In the genomic region with DNA sequence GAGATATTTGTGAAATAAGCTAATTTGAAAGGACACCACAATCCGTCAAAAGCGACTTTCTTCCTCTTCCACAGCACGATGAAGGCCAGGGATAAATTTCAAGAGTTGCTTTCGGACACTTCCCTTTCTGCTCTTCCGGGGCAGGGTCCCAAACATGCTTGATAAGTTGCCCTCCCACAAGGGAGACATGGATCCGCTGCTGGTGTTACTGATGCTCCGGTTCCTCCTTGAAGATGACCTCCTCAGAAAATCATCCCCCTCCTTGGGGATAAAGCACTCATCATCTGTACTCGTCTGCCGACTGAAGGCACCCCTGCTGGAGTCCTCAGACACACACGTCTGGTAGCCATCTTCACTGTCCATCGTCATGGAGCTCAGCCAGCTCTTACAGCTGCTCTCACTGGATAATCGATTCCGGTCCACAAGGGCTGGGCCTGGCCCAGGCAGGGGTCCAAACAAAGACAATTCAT, we compare ENCODE assay signal across 11 cellular contexts. TPM values are rescaled to one million over a fixed set of nuclear protein-coding genes. Genes with fewer than 3 reads are reported as not detected.
DNase-seq lines count a peak whose midpoint lies in the region; ATAC-seq and TF ChIP-seq lines count a peak whose summit lies in the region.
"Had no signal": no experiment of that assay in that cellular context is flagged by ENCODE, and none has a peak within 500 bp of the region (broad histone marks: within the 10 kb centered on the region; RNA-seq: fewer than 3 reads in every experiment).

No MANE protein-coding gene starts in this region.

- intact Hi-C loops in spleen (cut with DNase I; ENCODE audit: low total_unique reads), result no loop called here

- peaks cover 0 to 76% (median 8%) of the 10 kb centered on the region in 6 donors for H3K36me3 ChIP-seq in spleen

- H3K27ac ChIP-seq in spleen, result peak overlapping the region; percentile 27 to 94 (median 88)

- no peak for ATAC-seq in activated T-cell treated with anti-CD3 and anti-CD28 coated beads, Interleukin-2, amount 50 U/mL, for 72 hours (replicated peaks in 1 of 2)

- peak overlapping the region in 1 of 8 donors; percentile 19 for H3K4me3 ChIP-seq in spleen

- 71 to 85% (median 80%) methylated on average over 13 of the region's 13 CpGs for WGBS in spleen, 5 donors

- peaks cover 43 to 100% (median 93%) of the 10 kb centered on the region in 6 donors for H3K4me1 ChIP-seq in spleen

- H3K9me3 Mint-ChIP-seq in activated T-cell treated with anti-CD3 and anti-CD28 coated beads, Interleukin-2, amount 50 U/mL, for 72 hours, result no peaks in the 10 kb centered on the region
- no peaks in the 10 kb centered on the region for H3K9me3 Mint-ChIP-seq in activated naive CD8-positive, alpha-beta T cell (ENCODE audit: low read depth)

- no peaks in the 10 kb centered on the region for H3K9me3 ChIP-seq in spleen

- no peak for DNase-seq in activated T-cell treated with anti-CD3 and anti-CD28 coated beads, Interleukin-2, amount 50 U/mL, for 72 hours
- DNase-seq in activated T-cell treated with anti-CD3 and anti-CD28 coated beads for 4 hours (no peak), NCI-H2227 (lab: John Stamatoyannopoulos, UW; ENCODE audit: unreplicated experiment) (peak; percentile 63), spleen (peak; percentile 69), NCI-H1930 (lab: John Stamatoyannopoulos, UW) (no peak), middle frontal gyrus (ENCODE audit: extremely low spot score, low spot score) (no peak)
- no peak for DNase-seq in stimulated activated CD4-positive, alpha-beta T cell treated with anti-CD3 and anti-CD28 coated beads, Interleukin-4, amount 100 ng/mL, for 1 hour
- DNase-seq: activated CD4-positive, alpha-beta T cell treated with anti-CD3 and anti-CD28 coated beads for 48 hours; KG1; NCI-H1436 treated with DMSO at 0.1 percent for 48 hours had no signal

- no peak for TF ChIP-seq POLR2A in spleen (IDR thresholded peaks at IDR 0.05)

- TF ChIP-seq CTCF in spleen (IDR thresholded peaks at IDR 0.05 in 8 of 11, conservative IDR thresholded peaks at IDR 0.05 in 3 of 11), result no peak

- H3K36me3 Mint-ChIP-seq in activated T-cell treated with anti-CD3 and anti-CD28 coated beads, Interleukin-2, amount 50 U/mL, for 72 hours (ENCODE audit: insufficient read depth in 2 of 2), result peaks cover 28 to 68% of the 10 kb centered on the region in 2 donors
- peaks cover 54% of the 10 kb centered on the region for H3K36me3 Mint-ChIP-seq in activated naive CD8-positive, alpha-beta T cell

- peak overlapping the region; percentile 70 to 81 for H3K4me3 Mint-ChIP-seq in activated T-cell treated with anti-CD3 and anti-CD28 coated beads, Interleukin-2, amount 50 U/mL, for 72 hours
- peak overlapping the region; percentile 75 for H3K4me3 Mint-ChIP-seq in activated naive CD8-positive, alpha-beta T cell

- peaks cover 96% of the 10 kb centered on the region for H3K4me1 Mint-ChIP-seq in activated T-cell treated with anti-CD3 and anti-CD28 coated beads, Interleukin-2, amount 50 U/mL, for 72 hours (ENCODE audit: low read depth)
- peaks cover 89% of the 10 kb centered on the region for H3K4me1 Mint-ChIP-seq in activated naive CD8-positive, alpha-beta T cell (ENCODE audit: low read depth)

- H3K27ac Mint-ChIP-seq in activated T-cell treated with anti-CD3 and anti-CD28 coated beads, Interleukin-2, amount 50 U/mL, for 72 hours, result peak overlapping the region; percentile 97
- peak overlapping the region; percentile 100 for H3K27ac Mint-ChIP-seq in activated naive CD8-positive, alpha-beta T cell

- H3K27me3 ChIP-seq in spleen (replicated peaks in 1 of 7), result no peaks in the 10 kb centered on the region

- no peaks in the 10 kb centered on the region for H3K27me3 Mint-ChIP-seq in activated T-cell treated with anti-CD3 and anti-CD28 coated beads, Interleukin-2, amount 50 U/mL, for 72 hours (ENCODE audit: low read depth)
- H3K27me3 Mint-ChIP-seq in activated naive CD8-positive, alpha-beta T cell, result no peaks in the 10 kb centered on the region

RNA-seq across cellular contexts. Expression of gene CYTIP, which starts 28.2 kb away (rescaled TPM):
- total RNA-seq in activated T-cell treated with anti-CD3 and anti-CD28 coated beads, Interleukin-2, amount 50 U/mL, for 72 hours, result 100 to 1,000 TPM; 444 to 460 TPM
- 100 to 1,000 TPM in 6 of 7 donors, 10 to 100 TPM in 1; 85.6 to 135 (median 106) TPM for total RNA-seq in spleen
- polyA plus RNA-seq in spleen, result 10 to 100 TPM; 27.3 to 63.2 (median 29.3) TPM

Comparison
In these comparisons a context has a peak if more than half of its experiments do, and no peak if none do; other contexts are left out.
1. DNase-seq: peak in NCI-H2227 (single experiment) and spleen (single experiment); none in activated T-cell treated with anti-CD3 and anti-CD28 coated beads, Interleukin-2, amount 50 U/mL, for 72 hours (0 of 2), activated T-cell treated with anti-CD3 and anti-CD28 coated beads for 4 hours (single experiment), stimulated activated CD4-positive, alpha-beta T cell treated with anti-CD3 and anti-CD28 coated beads, Interleukin-4, amount 100 ng/mL, for 1 hour (single experiment), NCI-H1930 (0 of 2) and middle frontal gyrus (single experiment).